In genomic region chr2:205989291-205990071, GRCh38 we compare ENCODE assay signal across 1 cellular context.
TF ChIP-seq lines count a peak whose summit lies in the region.

No MANE protein-coding gene starts in this region.

TF ChIP-seq in K562, 482 proteins besides CTCF, POLR2A, EP300 and RAD21 (continued from another document):
- TF ChIP-seq ESRRB (CRISPR knock-in tag; IDR thresholded peaks at IDR 0.05; ENCODE audit: borderline replicate concordance), result no peak
- TF ChIP-seq, protein P1, sequence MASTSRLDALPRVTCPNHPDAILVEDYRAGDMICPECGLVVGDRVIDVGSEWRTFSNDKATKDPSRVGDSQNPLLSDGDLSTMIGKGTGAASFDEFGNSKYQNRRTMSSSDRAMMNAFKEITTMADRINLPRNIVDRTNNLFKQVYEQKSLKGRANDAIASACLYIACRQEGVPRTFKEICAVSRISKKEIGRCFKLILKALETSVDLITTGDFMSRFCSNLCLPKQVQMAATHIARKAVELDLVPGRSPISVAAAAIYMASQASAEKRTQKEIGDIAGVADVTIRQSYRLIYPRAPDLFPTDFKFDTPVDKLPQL (IDR thresholded peaks at IDR 0.05; ENCODE audit: extremely low read depth, insufficient read length), result no peak
- no peak for TF ChIP-seq KDM2B (CRISPR knock-in tag; IDR thresholded peaks at IDR 0.05)
- no peak for TF ChIP-seq CCNT2 (IDR thresholded peaks at IDR 0.05; ENCODE audit: borderline replicate concordance, extremely low read depth, insufficient read length, low read depth, low read length)
- no peak for TF ChIP-seq HDAC3 (IDR thresholded peaks at IDR 0.05; ENCODE audit: borderline replicate concordance, partially characterized antibody)
- no peak for TF ChIP-seq TEAD2 (tag; IDR thresholded peaks at IDR 0.05)
- TF ChIP-seq KDM4B (IDR thresholded peaks at IDR 0.05; ENCODE audit: borderline replicate concordance in 2 of 2, low read depth in 1 of 2), result no peak
